Comparison of ENCODE assay signal across 9 cellular contexts in genomic region chr5:131381792-131382191, GRCh38.
DNase-seq lines count a peak whose midpoint lies in the region; ATAC-seq and TF ChIP-seq lines count a peak whose summit lies in the region.
"Had no signal": no experiment of that assay in that cellular context is flagged by ENCODE, and none has a peak within 500 bp of the region (broad histone marks: within the 10 kb centered on the region; RNA-seq: fewer than 3 reads in every experiment).

No MANE protein-coding gene starts in this region.

- H4K20me1 ChIP-seq in SU-DHL-6 (ENCODE audit: low read depth, low read length), result no peaks in the 10 kb centered on the region

- intact Hi-C loops in activated CD4-positive, alpha-beta T cell treated with anti-CD3 and anti-CD28 coated beads, Interleukin-2, amount 10 ng/mL, durations not matched to agents 24 days and 14 days (cut with micrococcal nuclease), result loop anchor here (1.0 to 2.0 kb wide), 5 partner anchors 53 to 217 kb away; partner anchors contain the start of genes CDC42SE2, HINT1 and LYRM7

- H3K27ac Mint-ChIP-seq in activated CD4-positive, alpha-beta T cell treated with anti-CD3 and anti-CD28 coated beads, Interleukin-2, amount 10 ng/mL, durations not matched to agents 24 days and 14 days, result peak overlapping the region; percentile 91
- peak overlapping the region; percentile 95 for H3K27ac Mint-ChIP-seq in stimulated activated naive B cell treated with anti-CD40 and anti-IgM and Interleukin-4, amounts not matched to agents 10 μg/mL and 1 μg/mL and 100 μg/mL, for 72 hours

- peaks cover 61% of the 10 kb centered on the region for H3F3A ChIP-seq in SU-DHL-6 (ENCODE audit: insufficient read depth)

- peak overlapping the region; percentile 16; the same call in 1 of the 2 replicates for H3K9ac ChIP-seq in SU-DHL-6 (ENCODE audit: low read length)

- no peaks in the 10 kb centered on the region for H3K27me3 Mint-ChIP-seq in activated CD4-positive, alpha-beta T cell treated with anti-CD3 and anti-CD28 coated beads, Interleukin-2, amount 10 ng/mL, durations not matched to agents 24 days and 14 days
- H3K27me3 Mint-ChIP-seq in stimulated activated naive B cell treated with anti-CD40 and anti-IgM and Interleukin-4, amounts not matched to agents 10 μg/mL and 1 μg/mL and 100 μg/mL, for 72 hours, result no peaks in the 10 kb centered on the region

- no peaks in the 10 kb centered on the region for H3K9me3 Mint-ChIP-seq in activated CD4-positive, alpha-beta T cell treated with anti-CD3 and anti-CD28 coated beads, Interleukin-2, amount 10 ng/mL, durations not matched to agents 24 days and 14 days
- peaks cover 2 to 4% of the 10 kb centered on the region in 2 donors for H3K9me3 Mint-ChIP-seq in stimulated activated naive B cell treated with anti-CD40 and anti-IgM and Interleukin-4, amounts not matched to agents 10 μg/mL and 1 μg/mL and 100 μg/mL, for 72 hours

- peak; percentile 39 for ATAC-seq in HG02884 (IDR thresholded peaks at IDR 0.05; ENCODE audit: unreplicated experiment)
- ATAC-seq in stimulated activated naive B cell treated with anti-CD40 and anti-IgM and Interleukin-4, amounts not matched to agents 10 μg/mL and 1 μg/mL and 100 μg/mL, for 72 hours (replicated peaks), result no peak

- peak overlapping the region; percentile 90 for H3K27ac ChIP-seq in SU-DHL-6 (ENCODE audit: low read depth, low read length)

- peaks cover 75% of the 10 kb centered on the region for H3K4me1 Mint-ChIP-seq in activated CD4-positive, alpha-beta T cell treated with anti-CD3 and anti-CD28 coated beads, Interleukin-2, amount 10 ng/mL, durations not matched to agents 24 days and 14 days
- H3K4me1 Mint-ChIP-seq in stimulated activated naive B cell treated with anti-CD40 and anti-IgM and Interleukin-4, amounts not matched to agents 10 μg/mL and 1 μg/mL and 100 μg/mL, for 72 hours, result peaks cover 35 to 67% of the 10 kb centered on the region in 2 donors

- no peaks in the 10 kb centered on the region for H3K9me3 ChIP-seq in SU-DHL-6 (ENCODE audit: insufficient read depth, low read length)
- H3K9me3 ChIP-seq: A549 had no signal

- no peaks in the 10 kb centered on the region for H3K9me2 ChIP-seq in SU-DHL-6 (replicated peaks; ENCODE audit: insufficient read depth, low read length)

- H3K27me3 ChIP-seq in SU-DHL-6 (ENCODE audit: low read length), result no peaks in the 10 kb centered on the region

- TF ChIP-seq CTCF in SU-DHL-6 (IDR thresholded peaks at IDR 0.05; ENCODE audit: insufficient read depth, low read length, poor library complexity, severe bottlenecking), result no peak

- peak overlapping the region; percentile 81 for H3K4me3 Mint-ChIP-seq in activated CD4-positive, alpha-beta T cell treated with anti-CD3 and anti-CD28 coated beads, Interleukin-2, amount 10 ng/mL, durations not matched to agents 24 days and 14 days
- H3K4me3 Mint-ChIP-seq in stimulated activated naive B cell treated with anti-CD40 and anti-IgM and Interleukin-4, amounts not matched to agents 10 μg/mL and 1 μg/mL and 100 μg/mL, for 72 hours, result peak overlapping the region; percentile 51 to 64

- H3K36me3 Mint-ChIP-seq in activated CD4-positive, alpha-beta T cell treated with anti-CD3 and anti-CD28 coated beads, Interleukin-2, amount 10 ng/mL, durations not matched to agents 24 days and 14 days (ENCODE audit: low read depth), result peaks cover 35% of the 10 kb centered on the region
- peaks cover 12 to 31% of the 10 kb centered on the region in 2 donors for H3K36me3 Mint-ChIP-seq in stimulated activated naive B cell treated with anti-CD40 and anti-IgM and Interleukin-4, amounts not matched to agents 10 μg/mL and 1 μg/mL and 100 μg/mL, for 72 hours

- DNase-seq in activated CD4-positive, alpha-beta T cell treated with anti-CD3 and anti-CD28 coated beads, Interleukin-2, amount 10 ng/mL, durations not matched to agents 24 days and 14 days, result peak; percentile 83
- DNase-seq in activated CD4-positive, alpha-beta T cell treated with anti-CD3 and anti-CD28 coated beads, Interleukin-2, amount 50 U/mL, for 48 hours, result no peak
- no peak for DNase-seq in stimulated activated naive B cell treated with anti-CD40 and anti-IgM and Interleukin-4, amounts not matched to agents 10 μg/mL and 1 μg/mL and 100 μg/mL, for 72 hours
- no peak for DNase-seq in HuH-7 (ENCODE audit: low spot score)
- no peak for DNase-seq in NCI-H187 treated with DMSO at 0.1 percent for 48 hours (lab: John Stamatoyannopoulos, UW)
- DNase-seq in activated CD4-positive, alpha-beta T cell treated with anti-CD3 and anti-CD28 coated beads, Interleukin-2, amount 50 U/mL, for 4 hours, result no peak

- no peak overlapping the region for H3K4me3 ChIP-seq in SU-DHL-6 (ENCODE audit: insufficient read depth, low read length, poor library complexity, severe bottlenecking)
- H3K4me3 ChIP-seq: A549 had no signal

- peak overlapping the region; percentile 53 for H3K4me2 ChIP-seq in SU-DHL-6 (ENCODE audit: low read depth, low read length, poor library complexity, severe bottlenecking)
- H3K4me2 ChIP-seq: A549 had no signal

- peaks cover 9% of the 10 kb centered on the region; the same call in 1 of the 2 replicates for H3K36me3 ChIP-seq in SU-DHL-6 (ENCODE audit: low read length)

- H3K79me2 ChIP-seq in SU-DHL-6 (ENCODE audit: insufficient read depth, low read length), result peaks cover 70% of the 10 kb centered on the region

- no peak overlapping the region for H2AFZ ChIP-seq in SU-DHL-6 (ENCODE audit: low read depth, low read length, severe bottlenecking)
